20 cellular contexts compared by ENCODE assay signal in the genomic region with DNA sequence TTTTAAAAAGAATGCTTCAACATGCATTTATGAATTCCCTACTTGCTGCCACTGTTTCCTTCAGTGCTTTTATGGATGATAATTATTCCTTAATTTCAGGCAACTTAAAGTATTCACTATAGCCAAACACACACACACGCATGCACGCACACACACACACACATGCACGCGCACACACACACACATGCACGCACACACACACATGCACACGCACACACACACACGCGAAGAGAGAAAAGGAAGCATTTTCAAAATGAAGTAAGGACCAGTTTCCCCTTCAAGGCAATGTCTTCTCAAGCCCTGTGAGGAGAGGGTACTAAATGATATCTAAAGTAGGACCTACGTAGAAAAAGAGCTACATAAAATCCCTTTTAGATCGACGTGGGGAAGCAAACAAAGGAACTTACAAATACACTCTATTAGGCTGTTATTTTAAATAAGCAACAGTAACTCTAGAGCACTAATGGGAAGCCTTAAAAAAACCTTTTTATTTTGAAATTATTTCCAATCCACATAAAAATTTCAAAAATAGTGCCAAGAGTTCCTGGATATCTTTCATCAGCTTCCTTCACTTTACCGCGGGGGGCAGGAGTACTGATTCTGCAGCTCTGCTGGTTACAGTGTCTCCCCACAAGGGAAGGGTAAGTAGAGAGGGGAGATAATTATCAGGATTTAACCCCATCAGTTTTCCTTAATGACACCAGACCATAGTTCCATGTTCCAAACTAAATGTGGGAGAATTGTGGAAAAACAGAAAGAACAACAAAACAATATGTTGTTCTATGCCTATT. TPM values are rescaled to one million over a fixed set of nuclear protein-coding genes. Genes with fewer than 3 reads are reported as not detected.
DNase-seq lines count a peak whose midpoint lies in the region; ATAC-seq, FAIRE-seq and TF ChIP-seq lines count a peak whose summit lies in the region.
"Had no signal": no experiment of that assay in that cellular context is flagged by ENCODE, and none has a peak within 500 bp of the region (broad histone marks: within the 10 kb centered on the region; RNA-seq: fewer than 3 reads in every experiment).

No MANE protein-coding gene starts in this region.

- H3K27me3 ChIP-seq in MM.1S (replicated peaks; ENCODE audit: insufficient read depth, low read length): no peaks in the 10 kb centered on the region
- no peaks in the 10 kb centered on the region for H3K27me3 ChIP-seq in astrocyte (ENCODE audit: insufficient read depth, low read length)
- H3K27me3 ChIP-seq in WERI-Rb-1 (ENCODE audit: insufficient read depth, low read depth, severe bottlenecking): no peaks in the 10 kb centered on the region
- H3K27me3 ChIP-seq: esophagus muscularis mucosa had no signal

- H3F3A ChIP-seq in MM.1S (ENCODE audit: insufficient read depth, low read length): peaks cover 38% of the 10 kb centered on the region

- no peak overlapping the region for H3K9ac ChIP-seq in MM.1S (ENCODE audit: low read length)
- H3K9ac ChIP-seq in astrocyte (ENCODE audit: low read length): no peak overlapping the region

- no peak for FAIRE-seq in astrocyte (lab: Jason Lieb, UNC)

- H3K36me3 Mint-ChIP-seq in activated T-cell treated with anti-CD3 and anti-CD28 coated beads, Interleukin-2, amount 50 U/mL, for 72 hours (ENCODE audit: insufficient read depth in 2 of 2): peaks cover 2 to 6% of the 10 kb centered on the region in 2 donors
- H3K36me3 Mint-ChIP-seq in astrocyte (ENCODE audit: low read depth, unreplicated experiment): peaks cover 5% of the 10 kb centered on the region
- peaks cover 24% of the 10 kb centered on the region for H3K36me3 Mint-ChIP-seq in stimulated activated effector memory CD8-positive, alpha-beta T cell treated with anti-CD3 and anti-CD28 coated beads, Interleukin-12 subunit alpha, Interleukin-12 subunit beta, amount 100 ng/mL, for 72 hours

- H3K4me2 ChIP-seq in MM.1S (ENCODE audit: low read depth, low read length) (peak overlapping the region; percentile 80; the same call in 1 of the 2 replicates), astrocyte (ENCODE audit: low read length) (no peak overlapping the region)

- H3K27ac ChIP-seq in MM.1S (ENCODE audit: low read length): no peak overlapping the region
- no peak overlapping the region for H3K27ac ChIP-seq in astrocyte (ENCODE audit: low read depth, low read length)
- H3K27ac ChIP-seq in WERI-Rb-1: no peak overlapping the region
- H3K27ac ChIP-seq: esophagus muscularis mucosa had no signal

- no peak for DNase-seq in activated T-cell treated with anti-CD3 and anti-CD28 coated beads, Interleukin-2, amount 50 U/mL, for 72 hours
- no peak for DNase-seq in activated T-cell treated with anti-CD3 and anti-CD28 coated beads, Interleukin-2, amount 50 U/mL, for 1 hour
- DNase-seq in MM.1S: no peak
- no peak for DNase-seq in astrocyte (ENCODE audit: low read depth)
- DNase-seq in stimulated activated effector memory CD8-positive, alpha-beta T cell treated with anti-CD3 and anti-CD28 coated beads, Interleukin-12 subunit alpha, Interleukin-12 subunit beta, amount 100 ng/mL, for 72 hours (ENCODE audit: low spot score in 2 of 2): no peak
- no peak for DNase-seq in WERI-Rb-1
- no peak for DNase-seq in NCI-H526 treated with DMSO at 0.1 percent for 48 hours (lab: John Stamatoyannopoulos, UW)
- DNase-seq: activated CD4-positive, CD25-positive, alpha-beta regulatory T cell treated with anti-CD3 and anti-CD28 coated beads, Interleukin-2, amount 50 U/mL, for 72 hours; activated naive CD4-positive, alpha-beta T cell treated with Interleukin-2 at 50 U/mL for 16 hours; caudate nucleus; DND-41; mesendoderm; NCI-H146; NCI-H69; posterior cingulate gyrus; SHP77; stimulated activated CD8-positive, alpha-beta memory T cell treated with anti-CD3 and anti-CD28 coated beads, Interleukin-4, amount 100 ng/mL, for 48 hours had no signal

- H3K27ac Mint-ChIP-seq in activated T-cell treated with anti-CD3 and anti-CD28 coated beads, Interleukin-2, amount 50 U/mL, for 72 hours: no peak overlapping the region
- peak overlapping the region; percentile 75 for H3K27ac Mint-ChIP-seq in astrocyte (ENCODE audit: unreplicated experiment)
- H3K27ac Mint-ChIP-seq in stimulated activated effector memory CD8-positive, alpha-beta T cell treated with anti-CD3 and anti-CD28 coated beads, Interleukin-12 subunit alpha, Interleukin-12 subunit beta, amount 100 ng/mL, for 72 hours: peak overlapping the region; percentile 75

- H3K27me3 Mint-ChIP-seq in activated T-cell treated with anti-CD3 and anti-CD28 coated beads, Interleukin-2, amount 50 U/mL, for 72 hours (ENCODE audit: low read depth): no peaks in the 10 kb centered on the region
- no peaks in the 10 kb centered on the region for H3K27me3 Mint-ChIP-seq in astrocyte (ENCODE audit: low read depth, unreplicated experiment)

- H3K79me2 ChIP-seq in MM.1S (ENCODE audit: low read length): peaks cover 91% of the 10 kb centered on the region
- H3K79me2 ChIP-seq in astrocyte (ENCODE audit: insufficient read depth, low read length): peaks cover 54% of the 10 kb centered on the region

- peak overlapping the region; percentile 17 to 63 for H3K4me3 Mint-ChIP-seq in activated T-cell treated with anti-CD3 and anti-CD28 coated beads, Interleukin-2, amount 50 U/mL, for 72 hours
- no peak overlapping the region for H3K4me3 Mint-ChIP-seq in astrocyte (ENCODE audit: unreplicated experiment)
- peak overlapping the region; percentile 28 for H3K4me3 Mint-ChIP-seq in stimulated activated effector memory CD8-positive, alpha-beta T cell treated with anti-CD3 and anti-CD28 coated beads, Interleukin-12 subunit alpha, Interleukin-12 subunit beta, amount 100 ng/mL, for 72 hours

- no peaks in the 10 kb centered on the region for H3K9me2 ChIP-seq in MM.1S (replicated peaks; ENCODE audit: insufficient read depth, low read length)

- H3K9me3 ChIP-seq in MM.1S (replicated peaks; ENCODE audit: insufficient read depth, low read length) (no peaks in the 10 kb centered on the region), astrocyte (ENCODE audit: insufficient read depth, low read depth, low read length) (no peaks in the 10 kb centered on the region), WERI-Rb-1 (ENCODE audit: severe bottlenecking) (no peaks in the 10 kb centered on the region)
- H3K9me3 ChIP-seq: esophagus muscularis mucosa had no signal

- no peak for TF ChIP-seq CTCF in MM.1S (IDR thresholded peaks at IDR 0.05; ENCODE audit: low read length)
- TF ChIP-seq CTCF in astrocyte (IDR thresholded peaks at IDR 0.05; ENCODE audit: insufficient read depth, low read depth, low read length): no peak
- no peak for TF ChIP-seq CTCF in WERI-Rb-1 (IDR thresholded peaks at IDR 0.05; ENCODE audit: low read depth, low read length)

- H4K20me1 ChIP-seq in MM.1S (ENCODE audit: insufficient read depth, low read length): no peaks in the 10 kb centered on the region
- peaks cover 49% of the 10 kb centered on the region for H4K20me1 ChIP-seq in astrocyte (ENCODE audit: insufficient read depth, low read length)

- H3K9me3 Mint-ChIP-seq in activated T-cell treated with anti-CD3 and anti-CD28 coated beads, Interleukin-2, amount 50 U/mL, for 72 hours: no peaks in the 10 kb centered on the region
- H3K9me3 Mint-ChIP-seq in astrocyte (ENCODE audit: unreplicated experiment): no peaks in the 10 kb centered on the region
- H3K9me3 Mint-ChIP-seq in stimulated activated effector memory CD8-positive, alpha-beta T cell treated with anti-CD3 and anti-CD28 coated beads, Interleukin-12 subunit alpha, Interleukin-12 subunit beta, amount 100 ng/mL, for 72 hours: no peaks in the 10 kb centered on the region

- H3K36me3 ChIP-seq in MM.1S (replicated peaks; ENCODE audit: insufficient read depth, low read length): no peaks in the 10 kb centered on the region; the same call in 1 of the 2 replicates
- H3K36me3 ChIP-seq in astrocyte (ENCODE audit: insufficient read depth, low read length): no peaks in the 10 kb centered on the region
- no peaks in the 10 kb centered on the region for H3K36me3 ChIP-seq in WERI-Rb-1

- H3K4me3 ChIP-seq in MM.1S (ENCODE audit: low read length) (no peak overlapping the region), astrocyte (ENCODE audit: insufficient read depth, low read depth, low read length) (no peak overlapping the region), WERI-Rb-1 (ENCODE audit: low read depth, low read length) (no peak overlapping the region)
- H3K4me3 ChIP-seq: esophagus muscularis mucosa had no signal

- peaks cover 52% of the 10 kb centered on the region for H3K4me1 Mint-ChIP-seq in activated T-cell treated with anti-CD3 and anti-CD28 coated beads, Interleukin-2, amount 50 U/mL, for 72 hours (ENCODE audit: low read depth)
- H3K4me1 Mint-ChIP-seq in astrocyte (ENCODE audit: low read depth, unreplicated experiment): peaks cover 30% of the 10 kb centered on the region
- peaks cover 87% of the 10 kb centered on the region for H3K4me1 Mint-ChIP-seq in stimulated activated effector memory CD8-positive, alpha-beta T cell treated with anti-CD3 and anti-CD28 coated beads, Interleukin-12 subunit alpha, Interleukin-12 subunit beta, amount 100 ng/mL, for 72 hours

- H2AFZ ChIP-seq in MM.1S (ENCODE audit: low read length): no peak overlapping the region
- no peak overlapping the region for H2AFZ ChIP-seq in astrocyte (ENCODE audit: low read depth, low read length)

- H3K4me1 ChIP-seq in MM.1S (ENCODE audit: low read length) (peaks cover 36% of the 10 kb centered on the region), astrocyte (ENCODE audit: insufficient read depth, low read length) (peaks cover 5% of the 10 kb centered on the region)

- no peak for ATAC-seq in activated T-cell treated with anti-CD3 and anti-CD28 coated beads, Interleukin-2, amount 50 U/mL, for 72 hours (replicated peaks in 1 of 2)
- ATAC-seq in stimulated activated effector memory CD8-positive, alpha-beta T cell treated with anti-CD3 and anti-CD28 coated beads, Interleukin-12 subunit alpha, Interleukin-12 subunit beta, amount 100 ng/mL, for 72 hours: no peak
- no peak for ATAC-seq in GM18870 (IDR thresholded peaks at IDR 0.05; ENCODE audit: unreplicated experiment)
- ATAC-seq: HCT116 had no signal

RNA-seq across cellular contexts. Expression of gene IRF2, which starts 13.7 kb away (rescaled TPM):
- 10 to 100 TPM; 70.3 TPM for total RNA-seq in activated T-cell treated with anti-CD3 and anti-CD28 coated beads, Interleukin-2, amount 50 U/mL, for 72 hours
- total RNA-seq in astrocyte: 12.6 and 18.0 TPM in 2 replicates
